ENCODE assay signal across 39 cellular contexts in genomic region chrX:42759881-42760280, GRCh38. TPM values are rescaled to one million over a fixed set of nuclear protein-coding genes. Genes with fewer than 3 reads are reported as not detected.
"Had no signal": no experiment of that assay in that cellular context is flagged by ENCODE, and none has a peak within 500 bp of the region (broad histone marks: within the 10 kb centered on the region; RNA-seq: fewer than 3 reads in every experiment).

No MANE protein-coding gene starts in this region.

- H3K27ac ChIP-seq: adrenal gland, breast epithelium, cardiac muscle cell, colonic mucosa, epithelial cell of prostate, esophagus squamous epithelium, gastroesophageal sphincter, heart right ventricle had no signal

- H3K4me3 ChIP-seq: adrenal gland, breast epithelium, cardiac muscle cell, colonic mucosa, esophagus squamous epithelium, gastroesophageal sphincter, heart right ventricle had no signal

- H3K27me3 ChIP-seq: adrenal gland, cardiac muscle cell, colonic mucosa, esophagus squamous epithelium, gastroesophageal sphincter, heart right ventricle had no signal

- DNase-seq: activated CD4-positive, alpha-beta memory T cell treated with anti-CD3 and anti-CD28 coated beads for 36 hours; activated CD4-positive, alpha-beta T cell treated with anti-CD3 and anti-CD28 coated beads for 36 hours; activated CD4-positive, alpha-beta T cell treated with anti-CD3 and anti-CD28 coated beads, Interleukin-2, amount 10 ng/mL, durations not matched to agents 24 days and 14 days; activated CD4-positive, CD25-positive, alpha-beta regulatory T cell; activated CD4-positive, CD25-positive, alpha-beta regulatory T cell treated with anti-CD3 and anti-CD28 coated beads, Interleukin-2, amount 50 U/mL, for 72 hours; activated CD8-positive, alpha-beta memory T cell treated with anti-CD3 and anti-CD28 coated beads, Interleukin-2, amount 10 ng/mL, durations not matched to agents 7 days and 5 days; activated CD8-positive, alpha-beta memory T cell treated with anti-CD3 and anti-CD28 coated beads, Interleukin-2, amount 50 U/mL, for 4 hours; activated CD8-positive, alpha-beta T cell treated with anti-CD3 and anti-CD28 coated beads, Interleukin-2, amount 10 ng/mL, durations not matched to agents 7 days and 5 days; activated effector memory CD4-positive, alpha-beta T cell treated with anti-CD3 and anti-CD28 coated beads, Interleukin-2, amount 50 U/mL, for 16 hours; activated naive CD4-positive, alpha-beta T cell treated with anti-CD3 and anti-CD28 coated beads for 36 hours; activated naive CD8-positive, alpha-beta T cell treated with anti-CD3 and anti-CD28 coated beads for 36 hours; activated naive CD8-positive, alpha-beta T cell treated with anti-CD3 and anti-CD28 coated beads, Interleukin-2, amount 50 U/mL, for 24 hours; activated T-cell treated with anti-CD3 and anti-CD28 coated beads, Interleukin-2, amount 50 U/mL, for 1 hour; activated T-cell treated with anti-CD3 and anti-CD28 coated beads, Interleukin-2, amount 50 U/mL, for 48 hours; adrenal gland; amygdala; aorta; central memory CD4-positive, alpha-beta T cell; cerebellar nuclear complex; colonic mucosa; effector CD8-positive, alpha-beta T cell; esophagus squamous epithelium; foreskin melanocyte; heart right ventricle; T-helper 2 cell had no signal

- H3K9me3 ChIP-seq: adrenal gland, breast epithelium, colonic mucosa, esophagus squamous epithelium, gastroesophageal sphincter, heart right ventricle had no signal

- FAIRE-seq: endometrium had no signal

- H3K36me3 ChIP-seq: adrenal gland, breast epithelium, cardiac muscle cell, colonic mucosa, esophagus squamous epithelium, gastroesophageal sphincter, heart right ventricle had no signal

- H3K4me1 ChIP-seq: breast epithelium, colonic mucosa, gastroesophageal sphincter had no signal

- ATAC-seq: activated CD4-positive, alpha-beta T cell treated with anti-CD3 and anti-CD28 coated beads for 36 hours; activated CD8-positive, alpha-beta memory T cell treated with anti-CD3 and anti-CD28 coated beads, Interleukin-2, amount 10 ng/mL, durations not matched to agents 7 days and 5 days; activated CD8-positive, alpha-beta T cell treated with anti-CD3 and anti-CD28 coated beads, Interleukin-2, amount 10 ng/mL, durations not matched to agents 7 days and 5 days; activated naive CD8-positive, alpha-beta T cell treated with anti-CD3 and anti-CD28 coated beads, Interleukin-2, amount 50 U/mL, for 24 hours; gastroesophageal sphincter; heart right ventricle had no signal

RNA-seq across cellular contexts. Expression of gene PPP1R2C, which starts 18.1 kb away (rescaled TPM):
- total RNA-seq: activated CD4-positive, alpha-beta memory T cell treated with anti-CD3 and anti-CD28 coated beads for 36 hours; activated CD4-positive, alpha-beta T cell treated with anti-CD3 and anti-CD28 coated beads for 36 hours; activated CD4-positive, alpha-beta T cell treated with anti-CD3 and anti-CD28 coated beads, Interleukin-2, amount 10 ng/mL, durations not matched to agents 24 days and 14 days; activated CD8-positive, alpha-beta memory T cell treated with anti-CD3 and anti-CD28 coated beads for 36 hours; activated CD8-positive, alpha-beta memory T cell treated with anti-CD3 and anti-CD28 coated beads, Interleukin-2, amount 10 ng/mL, durations not matched to agents 7 days and 5 days; activated CD8-positive, alpha-beta T cell treated with anti-CD3 and anti-CD28 coated beads, Interleukin-2, amount 10 ng/mL, durations not matched to agents 7 days and 5 days; activated naive CD4-positive, alpha-beta T cell treated with anti-CD3 and anti-CD28 coated beads for 36 hours; activated naive CD8-positive, alpha-beta T cell treated with anti-CD3 and anti-CD28 coated beads for 36 hours; activated T-helper 1 cell treated with anti-CD3 and anti-CD28 coated beads, Interleukin-12 subunit alpha, Interleukin-12 subunit beta, Interleukin-2, Interleukin-4 antibody, amounts not matched to agents 30 ng/mL and 10 ng/mL and 1 ng/mL, durations not matched to agents 14 hours and 24 hours and 36 hours; activated T-helper 2 cell treated with anti-CD3 and anti-CD28 coated beads, Interferon-gamma antibody, Interleukin-2, Interleukin-4, amounts not matched to agents 10 μg/mL and 5 μg/mL and 100 μg/mL, durations not matched to agents 14 hours and 24 hours and 36 hours; adrenal gland; aorta; breast epithelium; cardiac muscle cell; colonic mucosa; dermis microvascular lymphatic vessel endothelial cell; endothelial cell of umbilical vein; esophagus squamous epithelium; fibroblast of villous mesenchyme; gastroesophageal sphincter; glomerular endothelial cell; heart right ventricle; T-helper 1 cell treated with Interleukin-12 subunit alpha and Interleukin-12 subunit beta and Interleukin-4 antibody, amounts not matched to agents 30 ng/mL and 1 ng/mL, for 36 hours had no signal
- polyA plus RNA-seq: adrenal gland, aorta, cardiac muscle cell, endothelial cell of umbilical vein, esophagus, heart right ventricle had no signal
